18 cellular contexts compared by ENCODE assay signal in the genomic region with DNA sequence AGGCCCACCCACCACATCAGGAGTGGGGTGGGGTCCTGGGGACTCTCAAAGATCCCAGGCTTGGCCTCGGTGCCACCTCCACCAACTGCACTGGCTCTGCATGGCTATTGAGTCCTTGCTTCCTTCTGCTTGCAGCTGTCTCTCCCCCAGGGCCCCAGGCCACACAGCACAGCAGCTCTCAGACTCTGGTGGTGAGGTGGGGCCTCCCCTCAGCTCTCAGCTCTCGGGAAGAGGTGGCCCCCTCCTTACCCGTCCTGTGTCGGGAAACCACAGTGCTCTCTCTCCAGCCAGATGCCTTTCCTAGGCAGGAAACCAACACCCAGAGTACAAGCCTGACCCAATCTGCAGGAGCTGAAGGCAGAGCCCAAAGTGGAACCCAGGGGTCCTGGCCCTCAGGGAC. TPM values are rescaled to one million over a fixed set of nuclear protein-coding genes. Genes with fewer than 3 reads are reported as not detected.
"Had no signal": no experiment of that assay in that cellular context is flagged by ENCODE, and none has a peak within 500 bp of the region (broad histone marks: within the 10 kb centered on the region; RNA-seq: fewer than 3 reads in every experiment).

No MANE protein-coding gene starts in this region.

- DNase-seq: activated B cell treated with CpG ODN at 0.5 μM for 24 hours; activated CD4-positive, alpha-beta T cell treated with anti-CD3 and anti-CD28 coated beads for 48 hours; activated CD8-positive, alpha-beta T cell treated with anti-CD3 and anti-CD28 coated beads for 36 hours; activated naive CD4-positive, alpha-beta T cell; activated naive CD8-positive, alpha-beta T cell treated with anti-CD3 and anti-CD28 coated beads for 36 hours; activated T-cell treated with anti-CD3 and anti-CD28 coated beads, Interleukin-2, amount 50 U/mL, for 1 hour; brain microvascular endothelial cell; colonic mucosa; head of caudate nucleus; kidney glomerular epithelial cell; left ventricle myocardium superior; stimulated activated naive CD8-positive, alpha-beta T cell treated with anti-CD3 and anti-CD28 coated beads, Interleukin-15, Interleukin-2, amounts not matched to agents 100 U/mL and 50 U/mL, for 24 hours had no signal

- H3K27ac ChIP-seq: brain microvascular endothelial cell, colonic mucosa, prostate gland, right atrium auricular region, skin epidermis, tibial nerve had no signal

- ATAC-seq: activated CD8-positive, alpha-beta T cell treated with anti-CD3 and anti-CD28 coated beads for 36 hours; activated T-helper 17 cell treated with anti-CD3 and anti-CD28 coated beads, Interleukin-2, amount 50 U/mL, for 72 hours; left ventricle myocardium superior; stimulated activated naive CD8-positive, alpha-beta T cell treated with anti-CD3 and anti-CD28 coated beads, Interleukin-15, Interleukin-2, amounts not matched to agents 100 U/mL and 50 U/mL, for 24 hours had no signal

- H3K4me3 ChIP-seq: colonic mucosa, prostate gland, right atrium auricular region, skin epidermis, tibial nerve had no signal

RNA-seq across cellular contexts. Expression of gene SRCIN1, which starts 18.6 kb away (rescaled TPM):
- total RNA-seq: osteoblast had no signal
